Comparison of ENCODE assay signal across 28 cellular contexts in genomic region chr16:74611721-74612120, GRCh38. TPM values are rescaled to one million over a fixed set of nuclear protein-coding genes. Genes with fewer than 3 reads are reported as not detected.
A peak's percentile ranks its signal among the peaks of the same experiment; 100 is the strongest.
DNase-seq lines count a peak whose midpoint lies in the region; ATAC-seq, FAIRE-seq and TF ChIP-seq lines count a peak whose summit lies in the region.
"Had no signal": no experiment of that assay in that cellular context is flagged by ENCODE, and none has a peak within 500 bp of the region (broad histone marks: within the 10 kb centered on the region; RNA-seq: fewer than 3 reads in every experiment).

No MANE protein-coding gene starts in this region.

- H3K4me3 ChIP-seq in brain microvascular endothelial cell (ENCODE audit: low read depth, low read length) (no peak overlapping the region), foreskin fibroblast (ENCODE audit: low read depth in 1 of 2, low read length in 2 of 2) (no peak overlapping the region), kidney (ENCODE audit: low read length in 2 of 2) (no peak overlapping the region)
- H3K4me3 ChIP-seq: esophagus muscularis mucosa, lung had no signal

- no peaks in the 10 kb centered on the region for H3K9me3 ChIP-seq in kidney (ENCODE audit: control insufficient read depth in 1 of 2, low read length in 2 of 2)
- H3K9me3 ChIP-seq: esophagus muscularis mucosa had no signal

- no peak overlapping the region for H3K4me3 Mint-ChIP-seq in activated CD4-positive, alpha-beta T cell treated with anti-CD3 and anti-CD28 coated beads, Interleukin-2, amount 10 ng/mL, durations not matched to agents 7 days and 5 days
- H3K4me3 Mint-ChIP-seq: activated CD8-positive, alpha-beta T cell treated with anti-CD3 and anti-CD28 coated beads for 36 hours; activated naive CD4-positive, alpha-beta T cell treated with anti-CD3 and anti-CD28 coated beads, Interleukin-2, amount 50 U/mL, for 24 hours; activated T-helper 17 cell treated with anti-CD3 and anti-CD28 coated beads, Interleukin-2, amount 50 U/mL, for 72 hours; dendritic cell treated with granulocyte-macrophage colony-stimulating factor and Interleukin-4, amounts not matched to agents 40 ng/mL and 50 ng/mL, for 4 days; stimulated activated memory B cell treated with anti-CD40 and anti-IgM and Interleukin-4, amounts not matched to agents 10 μg/mL and 1 μg/mL and 100 μg/mL, for 72 hours had no signal

- intact Hi-C loops in kidney (cut with DNase I), result no loop called here

- DNase-seq in activated CD4-positive, alpha-beta T cell treated with anti-CD3 and anti-CD28 coated beads, Interleukin-2, amount 10 ng/mL, durations not matched to agents 7 days and 5 days, result no peak
- no peak for DNase-seq in activated CD4-positive, alpha-beta T cell treated with anti-CD3 and anti-CD28 coated beads for 1 hour
- DNase-seq in brain microvascular endothelial cell (peak; percentile 36), foreskin fibroblast (peak; percentile 60 to 80), HT-29 (ENCODE audit: low spot score) (no peak), NCI-H2029 (lab: John Stamatoyannopoulos, UW) (no peak), kidney (no peak)
- DNase-seq: activated CD4-positive, CD25-positive, alpha-beta regulatory T cell treated with anti-CD3 and anti-CD28 coated beads, Interleukin-2, amount 50 U/mL, for 72 hours; activated CD8-positive, alpha-beta T cell treated with anti-CD3 and anti-CD28 coated beads for 36 hours; anterior cingulate cortex; kidney glomerular epithelial cell; NCI-H1105 treated with DMSO at 0.1 percent for 48 hours; NCI-H2029 treated with DMSO at 0.1 percent for 48 hours; NCI-H2227 treated with DMSO at 0.1 percent for 48 hours; NCI-H748 treated with DMSO at 0.1 percent for 48 hours; posterior cingulate gyrus; stimulated activated CD4-positive, alpha-beta T cell treated with anti-CD3 and anti-CD28 coated beads, Interleukin-4, amount 100 ng/mL, for 24 hours had no signal

- ATAC-seq in HG03108 (IDR thresholded peaks at IDR 0.05; ENCODE audit: unreplicated experiment), result no peak
- ATAC-seq: activated CD8-positive, alpha-beta T cell treated with anti-CD3 and anti-CD28 coated beads for 36 hours; activated T-helper 17 cell treated with anti-CD3 and anti-CD28 coated beads, Interleukin-2, amount 50 U/mL, for 72 hours; sciatic nerve; stimulated activated memory B cell treated with anti-CD40 and anti-IgM and Interleukin-4, amounts not matched to agents 10 μg/mL and 1 μg/mL and 100 μg/mL, for 72 hours had no signal

- no peaks in the 10 kb centered on the region for H3K27me3 ChIP-seq in brain microvascular endothelial cell (replicated peaks)
- H3K27me3 ChIP-seq: esophagus muscularis mucosa had no signal

- peaks cover 20% of the 10 kb centered on the region for H3K36me3 Mint-ChIP-seq in activated CD4-positive, alpha-beta T cell treated with anti-CD3 and anti-CD28 coated beads, Interleukin-2, amount 10 ng/mL, durations not matched to agents 7 days and 5 days (ENCODE audit: low read depth)

- FAIRE-seq in kidney (lab: Jason Lieb, UNC), result no peak
- FAIRE-seq: H1, TTC549 had no signal

- peak overlapping the region; percentile 41 for H3K27ac Mint-ChIP-seq in activated CD4-positive, alpha-beta T cell treated with anti-CD3 and anti-CD28 coated beads, Interleukin-2, amount 10 ng/mL, durations not matched to agents 7 days and 5 days
- H3K27ac Mint-ChIP-seq: activated CD8-positive, alpha-beta T cell treated with anti-CD3 and anti-CD28 coated beads for 36 hours; activated naive CD4-positive, alpha-beta T cell treated with anti-CD3 and anti-CD28 coated beads, Interleukin-2, amount 50 U/mL, for 24 hours; activated T-helper 17 cell treated with anti-CD3 and anti-CD28 coated beads, Interleukin-2, amount 50 U/mL, for 72 hours; dendritic cell treated with granulocyte-macrophage colony-stimulating factor and Interleukin-4, amounts not matched to agents 40 ng/mL and 50 ng/mL, for 4 days; stimulated activated memory B cell treated with anti-CD40 and anti-IgM and Interleukin-4, amounts not matched to agents 10 μg/mL and 1 μg/mL and 100 μg/mL, for 72 hours had no signal

- H3K9ac ChIP-seq in kidney (ENCODE audit: low read length in 2 of 2), result no peak overlapping the region

- H3K36me3 ChIP-seq in brain microvascular endothelial cell (replicated peaks), result no peaks in the 10 kb centered on the region
- no peaks in the 10 kb centered on the region for H3K36me3 ChIP-seq in kidney (ENCODE audit: control insufficient read depth in 1 of 2, insufficient read depth in 2 of 2, low read length in 2 of 2)
- H3K36me3 ChIP-seq: esophagus muscularis mucosa had no signal

- CTCF ChIA-PET in activated CD4-positive, alpha-beta T cell treated with anti-CD3 and anti-CD28 coated beads, Interleukin-2, amount 10 ng/mL, durations not matched to agents 7 days and 5 days (lab: Charles Lee), result no interaction called here

- H3K27me3 Mint-ChIP-seq in activated CD4-positive, alpha-beta T cell treated with anti-CD3 and anti-CD28 coated beads, Interleukin-2, amount 10 ng/mL, durations not matched to agents 7 days and 5 days, result no peaks in the 10 kb centered on the region
- H3K27me3 Mint-ChIP-seq: activated CD8-positive, alpha-beta T cell treated with anti-CD3 and anti-CD28 coated beads for 36 hours; activated naive CD4-positive, alpha-beta T cell treated with anti-CD3 and anti-CD28 coated beads, Interleukin-2, amount 50 U/mL, for 24 hours; activated T-helper 17 cell treated with anti-CD3 and anti-CD28 coated beads, Interleukin-2, amount 50 U/mL, for 72 hours; stimulated activated memory B cell treated with anti-CD40 and anti-IgM and Interleukin-4, amounts not matched to agents 10 μg/mL and 1 μg/mL and 100 μg/mL, for 72 hours had no signal

- H3K4me1 Mint-ChIP-seq in activated CD4-positive, alpha-beta T cell treated with anti-CD3 and anti-CD28 coated beads, Interleukin-2, amount 10 ng/mL, durations not matched to agents 7 days and 5 days, result peaks cover 26% of the 10 kb centered on the region

- H3K4me1 ChIP-seq in kidney (ENCODE audit: control insufficient read depth in 1 of 2, insufficient read depth in 1 of 2, low read depth in 1 of 2, low read length in 2 of 2), result peaks cover 0 to 2% of the 10 kb centered on the region in 2 donors

- POLR2A ChIA-PET in activated CD4-positive, alpha-beta T cell treated with anti-CD3 and anti-CD28 coated beads, Interleukin-2, amount 10 ng/mL, durations not matched to agents 7 days and 5 days (lab: Charles Lee), result no interaction called here

- H3K27ac ChIP-seq in brain microvascular endothelial cell (no peak overlapping the region), kidney (ENCODE audit: low read depth in 2 of 2, low read length in 2 of 2) (no peak overlapping the region)
- H3K27ac ChIP-seq: 22Rv1, esophagus muscularis mucosa had no signal

- TF ChIP-seq CTCF in brain microvascular endothelial cell (IDR thresholded peaks at IDR 0.05; ENCODE audit: low read depth, low read length, missing control alignments), result no peak
- TF ChIP-seq CTCF in foreskin fibroblast (IDR thresholded peaks at IDR 0.05; ENCODE audit: low read depth, low read length), result no peak
- TF ChIP-seq CTCF in kidney (IDR thresholded peaks at IDR 0.05; ENCODE audit: borderline replicate concordance, extremely low read depth, insufficient read depth), result no peak

- in situ Hi-C loops in brain microvascular endothelial cell (cut with HindIII; ENCODE audit: low pct_ligation_motif_present, low sequenced_read_pairs), result no loop called here

- H3K9me3 Mint-ChIP-seq in activated CD4-positive, alpha-beta T cell treated with anti-CD3 and anti-CD28 coated beads, Interleukin-2, amount 10 ng/mL, durations not matched to agents 7 days and 5 days, result peaks cover 3% of the 10 kb centered on the region
- H3K9me3 Mint-ChIP-seq: activated CD8-positive, alpha-beta T cell treated with anti-CD3 and anti-CD28 coated beads for 36 hours; activated naive CD4-positive, alpha-beta T cell treated with anti-CD3 and anti-CD28 coated beads, Interleukin-2, amount 50 U/mL, for 24 hours; activated T-helper 17 cell treated with anti-CD3 and anti-CD28 coated beads, Interleukin-2, amount 50 U/mL, for 72 hours; dendritic cell treated with granulocyte-macrophage colony-stimulating factor and Interleukin-4, amounts not matched to agents 40 ng/mL and 50 ng/mL, for 4 days; stimulated activated memory B cell treated with anti-CD40 and anti-IgM and Interleukin-4, amounts not matched to agents 10 μg/mL and 1 μg/mL and 100 μg/mL, for 72 hours had no signal

RNA-seq across cellular contexts. Expression of gene GLG1, which starts 4.8 kb away (rescaled TPM):
- 100 to 1,000 TPM; 151 to 157 TPM for total RNA-seq in activated CD4-positive, alpha-beta T cell treated with anti-CD3 and anti-CD28 coated beads, Interleukin-2, amount 10 ng/mL, durations not matched to agents 7 days and 5 days
- 78.9 and 79.5 TPM in 2 replicates for total RNA-seq in HT-29 (2014; rRNA removed; shearing (Covaris generic))
- 167 TPM for total RNA-seq in kidney
- polyA plus RNA-seq in kidney (ENCODE audit: insufficient read depth, low read depth, low replicate concordance), result 58.8 TPM

RNA-seq across cellular contexts. Expression of gene RFWD3, which starts 55.0 kb away (rescaled TPM):
- 100 to 1,000 TPM; 115 to 117 TPM for total RNA-seq in activated CD4-positive, alpha-beta T cell treated with anti-CD3 and anti-CD28 coated beads, Interleukin-2, amount 10 ng/mL, durations not matched to agents 7 days and 5 days
- 42.5 and 52.4 TPM in 2 replicates for total RNA-seq in HT-29 (2014; rRNA removed; shearing (Covaris generic))
- total RNA-seq in kidney, result 26.0 TPM
- 5.8 TPM for polyA plus RNA-seq in kidney (ENCODE audit: insufficient read depth, low read depth, low replicate concordance)

Comparison
In these comparisons a context has a peak if more than half of its experiments do, and no peak if none do; other contexts are left out.
1. DNase-seq: peak in brain microvascular endothelial cell (single experiment) and foreskin fibroblast (2 of 2); none in activated CD4-positive, alpha-beta T cell treated with anti-CD3 and anti-CD28 coated beads, Interleukin-2, amount 10 ng/mL, durations not matched to agents 7 days and 5 days (single experiment), activated CD4-positive, alpha-beta T cell treated with anti-CD3 and anti-CD28 coated beads for 1 hour (single experiment), HT-29 (single experiment), NCI-H2029 (single experiment) and kidney (single experiment).